ENCODE assay signal across 24 cellular contexts in genomic region chr2:237485304-237485703, GRCh38. TPM values are rescaled to one million over a fixed set of nuclear protein-coding genes. Genes with fewer than 3 reads are reported as not detected.
DNase-seq lines count a peak whose midpoint lies in the region; TF ChIP-seq lines count a peak whose summit lies in the region.
"Had no signal": no experiment of that assay in that cellular context is flagged by ENCODE, and none has a peak within 500 bp of the region (broad histone marks: within the 10 kb centered on the region; RNA-seq: fewer than 3 reads in every experiment).

No MANE protein-coding gene starts in this region.

- no peaks in the 10 kb centered on the region for H3K27me3 ChIP-seq in brain microvascular endothelial cell (replicated peaks)
- H3K27me3 ChIP-seq: ovary, uterus had no signal

- DNase-seq in DMS53 (lab: John Stamatoyannopoulos, UW) (peak; percentile 76), NCI-H146 (lab: John Stamatoyannopoulos, UW) (peak; percentile 41), brain microvascular endothelial cell (no peak), renal cortical epithelial cell (ENCODE audit: low read depth) (peak; percentile 74), DMS153 treated with DMSO at 0.1 percent for 48 hours (lab: John Stamatoyannopoulos, UW; ENCODE audit: unreplicated experiment) (no peak), KG1 (lab: John Stamatoyannopoulos, UW) (no peak), activated gamma-delta T cell treated with Interleukin-2 at 50 U/mL for 16 hours (no peak)
- DNase-seq in stimulated activated CD4-positive, alpha-beta T cell treated with anti-CD3 and anti-CD28 coated beads, Interleukin-2, amount 100 ng/mL, for 24 hours: no peak
- DNase-seq: activated B cell treated with CpG ODN at 0.5 μM for 24 hours; activated CD4-positive, alpha-beta T cell treated with anti-CD3 and anti-CD28 coated beads, Interleukin-2, amount 50 U/mL, for 48 hours; activated effector memory CD4-positive, alpha-beta T cell treated with Interleukin-2 at 50 U/mL for 16 hours; activated naive CD8-positive, alpha-beta T cell treated with anti-CD3 and anti-CD28 coated beads, Interleukin-2, amount 50 U/mL, for 24 hours; CD4-positive, CD25-positive, alpha-beta regulatory T cell; dermis blood vessel endothelial cell; glutamatergic neuron; left colon; natural killer cell; NCI-H1092; NCI-H2029 treated with DMSO at 0.1 percent for 48 hours; NK-92 treated with Interleukin-12 subunit alpha and Interleukin-12 subunit beta, amount 100 ng/mL, for 24 hours; ovary; uterus had no signal

- in situ Hi-C loops in brain microvascular endothelial cell (cut with HindIII; ENCODE audit: low pct_ligation_motif_present, low sequenced_read_pairs): no loop called here

- no peak for TF ChIP-seq CTCF in brain microvascular endothelial cell (IDR thresholded peaks at IDR 0.05; ENCODE audit: low read depth, low read length, missing control alignments)

- peak overlapping the region; percentile 95 for H3K27ac ChIP-seq in brain microvascular endothelial cell
- H3K27ac ChIP-seq: ovary, SK-N-MC had no signal

- H3K4me3 ChIP-seq in brain microvascular endothelial cell (ENCODE audit: low read depth, low read length): peak overlapping the region; percentile 97
- H3K4me3 ChIP-seq: ovary, SK-N-MC, uterus had no signal

- peaks cover 10% of the 10 kb centered on the region for H3K36me3 ChIP-seq in brain microvascular endothelial cell (replicated peaks)
- H3K36me3 ChIP-seq: ovary, uterus had no signal

RNA-seq across cellular contexts. Expression of gene MLPH, which starts 1.7 kb away (rescaled TPM):
- total RNA-seq in renal cortical epithelial cell: 17.7 and 24.6 TPM in 2 replicates
- total RNA-seq: activated B cell treated with CpG ODN at 0.5 μM for 24 hours, HT1080, natural killer cell had no signal

Comparison
In these comparisons a context has a peak if more than half of its experiments do, and no peak if none do; other contexts are left out.
1. DNase-seq: peak in DMS53 (single experiment), NCI-H146 (single experiment) and renal cortical epithelial cell (single experiment); none in brain microvascular endothelial cell (single experiment), DMS153 treated with DMSO at 0.1 percent for 48 hours (single experiment), stimulated activated CD4-positive, alpha-beta T cell treated with anti-CD3 and anti-CD28 coated beads, Interleukin-2, amount 100 ng/mL, for 24 hours (0 of 2), KG1 (single experiment) and activated gamma-delta T cell treated with Interleukin-2 at 50 U/mL for 16 hours (single experiment).